In genomic region chr3:159637895-159638542, GRCh38 we compare ENCODE assay signal across 1 cellular context.
TF ChIP-seq lines count a peak whose summit lies in the region.

No MANE protein-coding gene starts in this region.

TF ChIP-seq in IMR-90, 13 proteins besides CTCF, POLR2A, EP300 and RAD21 (continued from another document):
- TF ChIP-seq USF2 (IDR thresholded peaks at IDR 0.05; ENCODE audit: low read depth, low read length) (no peak), BHLHE40 (IDR thresholded peaks at IDR 0.05; ENCODE audit: low read depth, low read length) (no peak), MXI1 (IDR thresholded peaks at IDR 0.05; ENCODE audit: borderline replicate concordance, low read depth, low read length) (no peak)
